13 cellular contexts compared by ENCODE assay signal in the genomic region with DNA sequence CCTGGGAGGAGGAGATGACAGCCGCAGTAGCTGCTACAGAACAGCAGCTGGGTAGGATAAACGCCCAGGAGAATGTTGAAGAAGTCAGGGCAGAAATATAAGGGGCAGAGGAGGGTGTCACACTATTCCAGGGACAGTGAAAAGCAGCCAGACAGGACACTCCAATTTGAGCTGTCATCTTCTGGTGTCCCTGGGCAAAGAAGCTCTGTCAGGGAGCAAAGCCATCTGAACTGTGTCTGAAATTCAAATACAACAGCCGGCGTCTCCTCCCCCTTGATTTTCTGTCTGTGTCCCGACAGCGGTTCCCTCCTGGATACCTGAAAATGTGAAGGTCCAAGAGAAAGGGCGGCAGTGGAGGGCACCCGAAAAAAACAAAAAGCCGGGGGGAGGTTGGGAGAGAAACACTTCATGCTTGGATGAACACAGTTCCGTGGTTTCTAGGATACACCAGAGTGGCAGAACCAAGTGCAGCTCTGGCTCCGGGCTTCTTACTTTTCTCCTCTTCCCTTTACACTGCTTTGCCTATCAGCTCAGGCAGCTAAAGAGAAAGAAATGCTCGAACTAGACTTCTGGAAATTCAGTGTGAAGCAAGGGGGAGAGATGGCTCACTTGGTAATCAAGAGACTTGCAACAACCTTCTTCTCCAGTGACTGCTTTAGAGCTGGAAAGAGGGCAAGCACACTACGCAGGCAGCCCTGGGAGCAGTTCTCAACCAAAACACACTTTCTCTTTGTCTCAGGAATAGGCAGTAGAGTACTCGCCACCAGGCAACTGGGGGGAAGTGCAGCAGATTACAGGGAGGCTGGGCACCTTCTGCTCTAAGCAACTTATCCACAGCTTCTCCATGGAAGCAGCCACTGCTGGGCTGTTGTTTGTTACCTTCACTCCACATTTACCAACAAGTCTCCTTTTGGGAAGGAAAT.
A peak's percentile ranks its signal among the peaks of the same experiment; 100 is the strongest.
DNase-seq lines count a peak whose midpoint lies in the region; ATAC-seq and TF ChIP-seq lines count a peak whose summit lies in the region.
"Had no signal": no experiment of that assay in that cellular context is flagged by ENCODE, and none has a peak within 500 bp of the region (broad histone marks: within the 10 kb centered on the region; RNA-seq: fewer than 3 reads in every experiment).

No MANE protein-coding gene starts in this region.

- no peak overlapping the region for H2AFZ ChIP-seq in neural cell (ENCODE audit: low read depth, low read length)

- H3K27me3 ChIP-seq in neural cell (ENCODE audit: insufficient read depth, low read depth, low read length) = peaks cover 81% of the 10 kb centered on the region

- H3K9me3 ChIP-seq in SK-N-MC (ENCODE audit: low read depth, low read length) = no peaks in the 10 kb centered on the region
- no peaks in the 10 kb centered on the region for H3K9me3 ChIP-seq in neural cell (ENCODE audit: low read length)
- H3K9me3 ChIP-seq: thyroid gland had no signal

- ATAC-seq in GM18909 (IDR thresholded peaks at IDR 0.05; ENCODE audit: poor library complexity, unreplicated experiment) = no peak
- no peak for ATAC-seq in GM21786 (IDR thresholded peaks at IDR 0.05; ENCODE audit: unreplicated experiment)
- no peak for ATAC-seq in GM21619 (IDR thresholded peaks at IDR 0.05; ENCODE audit: unreplicated experiment)
- ATAC-seq: T-cell had no signal

- peak overlapping the region; percentile 71 for H3K4me2 ChIP-seq in neural cell (ENCODE audit: low read length)

- TF ChIP-seq CTCF in neural cell (IDR thresholded peaks at IDR 0.05; ENCODE audit: poor library complexity, severe bottlenecking) = peak; percentile 38

- H4K20me1 ChIP-seq in neural cell (ENCODE audit: insufficient read depth) = no peaks in the 10 kb centered on the region

- H3K79me2 ChIP-seq in neural cell (replicated peaks; ENCODE audit: insufficient read depth, low read length) = peaks cover 27% of the 10 kb centered on the region

- H3K36me3 ChIP-seq in SK-N-MC (ENCODE audit: insufficient read depth, low read length) (no peaks in the 10 kb centered on the region), neural cell (ENCODE audit: insufficient read depth, low read length) (no peaks in the 10 kb centered on the region)
- H3K36me3 ChIP-seq: thyroid gland had no signal

- no peaks in the 10 kb centered on the region for H3K9me2 ChIP-seq in neural cell (ENCODE audit: insufficient read depth, low read length)

- TF ChIP-seq RAD21 in neural cell (conservative IDR thresholded peaks at IDR 0.05) = peak; percentile 46

- no peak for TF ChIP-seq EP300 in neural cell (conservative IDR thresholded peaks at IDR 0.05; ENCODE audit: poor library complexity, severe bottlenecking)

- DNase-seq in DMS153 treated with DMSO at 0.1 percent for 48 hours (lab: John Stamatoyannopoulos, UW; ENCODE audit: unreplicated experiment) (peak; percentile 97), NCI-H146 (lab: John Stamatoyannopoulos, UW) (peak; percentile 90), SK-N-MC (ENCODE audit: low read depth, low spot score) (no peak)
- no peak for DNase-seq in activated CD4-positive, CD25-positive, alpha-beta regulatory T cell treated with anti-CD3 and anti-CD28 coated beads, Interleukin-2, amount 50 U/mL, for 72 hours
- DNase-seq: activated T-cell treated with anti-CD3 and anti-CD28 coated beads, Interleukin-2, amount 50 U/mL, for 1 hour; Karpas-422; stimulated activated CD4-positive, alpha-beta T cell treated with anti-CD3 and anti-CD28 coated beads, Interleukin-2, amount 100 ng/mL, for 24 hours; T-cell had no signal

- H3K4me3 ChIP-seq in SK-N-MC (peak overlapping the region; percentile 77), neural cell (ENCODE audit: low read length) (peak overlapping the region; percentile 86)
- H3K4me3 ChIP-seq: thyroid gland had no signal

- H3K9ac ChIP-seq in SK-N-MC (ENCODE audit: insufficient read length) (no peak overlapping the region), neural cell (ENCODE audit: low read length) (peak overlapping the region; percentile 78)

- no peaks in the 10 kb centered on the region for H3F3A ChIP-seq in neural cell (ENCODE audit: insufficient read depth, low read length, poor library complexity, severe bottlenecking)

- H3K27ac ChIP-seq in SK-N-MC (no peak overlapping the region), neural cell (ENCODE audit: low read length) (peak overlapping the region; percentile 51)
- H3K27ac ChIP-seq: thyroid gland had no signal

TF ChIP-seq in neural cell, 6 proteins besides CTCF, POLR2A, EP300 and RAD21:
- TF ChIP-seq EZH2 (IDR thresholded peaks at IDR 0.05; ENCODE audit: borderline replicate concordance, insufficient read depth, low read length, poor library complexity, severe bottlenecking) = no peak
- TF ChIP-seq SMC3 (conservative IDR thresholded peaks at IDR 0.05; ENCODE audit: poor library complexity) = peak; percentile 19
- TF ChIP-seq TAF1 (IDR thresholded peaks at IDR 0.05; ENCODE audit: low read depth) = peak; percentile 18
- peak; percentile 33 for TF ChIP-seq POLR2AphosphoS5 (IDR thresholded peaks at IDR 0.05)
- TF ChIP-seq, protein P1, sequence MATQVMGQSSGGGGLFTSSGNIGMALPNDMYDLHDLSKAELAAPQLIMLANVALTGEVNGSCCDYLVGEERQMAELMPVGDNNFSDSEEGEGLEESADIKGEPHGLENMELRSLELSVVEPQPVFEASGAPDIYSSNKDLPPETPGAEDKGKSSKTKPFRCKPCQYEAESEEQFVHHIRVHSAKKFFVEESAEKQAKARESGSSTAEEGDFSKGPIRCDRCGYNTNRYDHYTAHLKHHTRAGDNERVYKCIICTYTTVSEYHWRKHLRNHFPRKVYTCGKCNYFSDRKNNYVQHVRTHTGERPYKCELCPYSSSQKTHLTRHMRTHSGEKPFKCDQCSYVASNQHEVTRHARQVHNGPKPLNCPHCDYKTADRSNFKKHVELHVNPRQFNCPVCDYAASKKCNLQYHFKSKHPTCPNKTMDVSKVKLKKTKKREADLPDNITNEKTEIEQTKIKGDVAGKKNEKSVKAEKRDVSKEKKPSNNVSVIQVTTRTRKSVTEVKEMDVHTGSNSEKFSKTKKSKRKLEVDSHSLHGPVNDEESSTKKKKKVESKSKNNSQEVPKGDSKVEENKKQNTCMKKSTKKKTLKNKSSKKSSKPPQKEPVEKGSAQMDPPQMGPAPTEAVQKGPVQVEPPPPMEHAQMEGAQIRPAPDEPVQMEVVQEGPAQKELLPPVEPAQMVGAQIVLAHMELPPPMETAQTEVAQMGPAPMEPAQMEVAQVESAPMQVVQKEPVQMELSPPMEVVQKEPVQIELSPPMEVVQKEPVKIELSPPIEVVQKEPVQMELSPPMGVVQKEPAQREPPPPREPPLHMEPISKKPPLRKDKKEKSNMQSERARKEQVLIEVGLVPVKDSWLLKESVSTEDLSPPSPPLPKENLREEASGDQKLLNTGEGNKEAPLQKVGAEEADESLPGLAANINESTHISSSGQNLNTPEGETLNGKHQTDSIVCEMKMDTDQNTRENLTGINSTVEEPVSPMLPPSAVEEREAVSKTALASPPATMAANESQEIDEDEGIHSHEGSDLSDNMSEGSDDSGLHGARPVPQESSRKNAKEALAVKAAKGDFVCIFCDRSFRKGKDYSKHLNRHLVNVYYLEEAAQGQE (IDR thresholded peaks at IDR 0.05; ENCODE audit: borderline replicate concordance) = no peak
- TF ChIP-seq MXI1 (conservative IDR thresholded peaks at IDR 0.05; ENCODE audit: poor library complexity, severe bottlenecking) = no peak
TF ChIP-seq in neural cell: peak in this region for 3.

Comparison
In these comparisons a context has a peak if more than half of its experiments do, and no peak if none do; other contexts are left out.
1. DNase-seq: peak in DMS153 treated with DMSO at 0.1 percent for 48 hours (single experiment) and NCI-H146 (single experiment); none in SK-N-MC (single experiment) and activated CD4-positive, CD25-positive, alpha-beta regulatory T cell treated with anti-CD3 and anti-CD28 coated beads, Interleukin-2, amount 50 U/mL, for 72 hours (single experiment).